15 cellular contexts compared by ENCODE assay signal in the genomic region with DNA sequence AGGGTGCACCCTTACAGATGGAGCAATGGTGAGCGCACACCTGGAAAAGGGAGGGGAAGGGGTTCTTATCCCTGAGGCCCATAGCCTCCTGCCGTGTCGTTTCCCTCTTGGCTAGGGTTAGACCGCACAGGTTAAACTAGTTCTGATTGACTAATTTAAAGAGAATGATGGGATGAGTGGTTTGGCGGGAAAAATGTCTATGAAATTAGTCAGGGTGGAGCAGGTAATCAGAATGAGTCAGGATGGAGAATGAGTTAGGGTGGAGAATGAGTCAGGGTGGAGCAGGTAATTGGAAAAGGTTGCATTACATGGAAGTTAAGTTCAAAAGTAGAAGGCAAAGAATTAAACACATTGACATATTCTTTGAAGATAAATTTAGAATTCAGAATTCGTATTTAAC.
A peak's percentile ranks its signal among the peaks of the same experiment; 100 is the strongest.
DNase-seq lines count a peak whose midpoint lies in the region; TF ChIP-seq lines count a peak whose summit lies in the region.
"Had no signal": no experiment of that assay in that cellular context is flagged by ENCODE, and none has a peak within 500 bp of the region (broad histone marks: within the 10 kb centered on the region; RNA-seq: fewer than 3 reads in every experiment).

No MANE protein-coding gene starts in this region.

- TF ChIP-seq CTCF in smooth muscle cell (IDR thresholded peaks at IDR 0.05; ENCODE audit: borderline replicate concordance, insufficient read depth, poor library complexity, severe bottlenecking), result no peak

- H3K27ac ChIP-seq in epithelial cell of prostate (peak overlapping the region; percentile 46), smooth muscle cell (ENCODE audit: low read depth) (no peak overlapping the region)
- H3K27ac ChIP-seq: BLaER1 treated with 17β-estradiol and CSF1 and Interleukin-3, amounts not matched to agents 10 nM and 100 nM; GM23248 had no signal

- no peaks in the 10 kb centered on the region for H3K4me1 ChIP-seq in smooth muscle cell (ENCODE audit: low read depth)
- H3K4me1 ChIP-seq: BLaER1 treated with 17β-estradiol and CSF1 and Interleukin-3, amounts not matched to agents 10 nM and 100 nM had no signal

- POLR2A ChIA-PET in activated CD4-positive, alpha-beta memory T cell treated with anti-CD3 and anti-CD28 coated beads, Interleukin-2, amount 10 ng/mL, durations not matched to agents 7 days and 5 days (lab: Charles Lee), result no interaction called here

- H3F3A ChIP-seq in smooth muscle cell (ENCODE audit: low read depth), result no peaks in the 10 kb centered on the region

- H3K9me3 Mint-ChIP-seq in activated CD4-positive, alpha-beta T cell treated with anti-CD3 and anti-CD28 coated beads, Interleukin-2, amount 10 ng/mL, durations not matched to agents 24 days and 14 days, result peaks cover 4% of the 10 kb centered on the region
- no peaks in the 10 kb centered on the region for H3K9me3 Mint-ChIP-seq in activated CD4-positive, alpha-beta memory T cell treated with anti-CD3 and anti-CD28 coated beads, Interleukin-2, amount 10 ng/mL, durations not matched to agents 7 days and 5 days
- H3K9me3 Mint-ChIP-seq: CD4-positive, CD25-positive, alpha-beta regulatory T cell had no signal

- H3K36me3 Mint-ChIP-seq in activated CD4-positive, alpha-beta T cell treated with anti-CD3 and anti-CD28 coated beads, Interleukin-2, amount 10 ng/mL, durations not matched to agents 24 days and 14 days (ENCODE audit: low read depth), result no peaks in the 10 kb centered on the region
- H3K36me3 Mint-ChIP-seq in activated CD4-positive, alpha-beta memory T cell treated with anti-CD3 and anti-CD28 coated beads, Interleukin-2, amount 10 ng/mL, durations not matched to agents 7 days and 5 days (ENCODE audit: low read depth), result peaks cover 4% of the 10 kb centered on the region
- H3K36me3 Mint-ChIP-seq: CD4-positive, CD25-positive, alpha-beta regulatory T cell had no signal

- H3K79me2 ChIP-seq in smooth muscle cell (ENCODE audit: low read depth), result no peaks in the 10 kb centered on the region

- no peak overlapping the region for H3K4me3 ChIP-seq in smooth muscle cell
- H3K4me3 ChIP-seq: BLaER1 treated with 17β-estradiol and CSF1 and Interleukin-3, amounts not matched to agents 10 nM and 100 nM; GM12878; GM23248 had no signal

- no peak overlapping the region for H3K9ac ChIP-seq in smooth muscle cell (ENCODE audit: low read depth)
- H3K9ac ChIP-seq: BLaER1 treated with 17β-estradiol and CSF1 and Interleukin-3, amounts not matched to agents 10 nM and 100 nM; GM23248 had no signal

- no peak overlapping the region for H3K4me2 ChIP-seq in smooth muscle cell
- H3K4me2 ChIP-seq: BLaER1 treated with 17β-estradiol and CSF1 and Interleukin-3, amounts not matched to agents 10 nM and 100 nM had no signal

- intact Hi-C loops in activated CD4-positive, alpha-beta T cell treated with anti-CD3 and anti-CD28 coated beads, Interleukin-2, amount 10 ng/mL, durations not matched to agents 24 days and 14 days (cut with micrococcal nuclease), result no loop called here

- peak overlapping the region; percentile 46 for H3K27ac Mint-ChIP-seq in activated CD4-positive, alpha-beta T cell treated with anti-CD3 and anti-CD28 coated beads, Interleukin-2, amount 10 ng/mL, durations not matched to agents 24 days and 14 days
- peak overlapping the region; percentile 64 for H3K27ac Mint-ChIP-seq in activated CD4-positive, alpha-beta memory T cell treated with anti-CD3 and anti-CD28 coated beads, Interleukin-2, amount 10 ng/mL, durations not matched to agents 7 days and 5 days
- H3K27ac Mint-ChIP-seq: CD4-positive, CD25-positive, alpha-beta regulatory T cell had no signal

- H2AFZ ChIP-seq in smooth muscle cell (ENCODE audit: low read depth), result no peak overlapping the region
- H2AFZ ChIP-seq: GM23248 had no signal

- no peaks in the 10 kb centered on the region for H3K27me3 Mint-ChIP-seq in activated CD4-positive, alpha-beta T cell treated with anti-CD3 and anti-CD28 coated beads, Interleukin-2, amount 10 ng/mL, durations not matched to agents 24 days and 14 days
- no peaks in the 10 kb centered on the region for H3K27me3 Mint-ChIP-seq in activated CD4-positive, alpha-beta memory T cell treated with anti-CD3 and anti-CD28 coated beads, Interleukin-2, amount 10 ng/mL, durations not matched to agents 7 days and 5 days
- H3K27me3 Mint-ChIP-seq: CD4-positive, CD25-positive, alpha-beta regulatory T cell had no signal

- no peak for DNase-seq in activated CD4-positive, alpha-beta T cell treated with anti-CD3 and anti-CD28 coated beads, Interleukin-2, amount 10 ng/mL, durations not matched to agents 24 days and 14 days
- DNase-seq in activated CD4-positive, alpha-beta T cell treated with anti-CD3 and anti-CD28 coated beads, Interleukin-2, amount 50 U/mL, for 1 hour, result no peak
- no peak for DNase-seq in activated CD4-positive, alpha-beta memory T cell treated with anti-CD3 and anti-CD28 coated beads, Interleukin-2, amount 10 ng/mL, durations not matched to agents 7 days and 5 days
- peak; percentile 31 for DNase-seq in epithelial cell of prostate (ENCODE audit: low read depth, low spot score)
- DNase-seq in DMS79 treated with DMSO at 0.1 percent for 48 hours (lab: John Stamatoyannopoulos, UW), result no peak
- DNase-seq in A172 (ENCODE audit: low spot score), result no peak
- no peak for DNase-seq in smooth muscle cell (lab: John Stamatoyannopoulos, UW; ENCODE audit: unreplicated experiment)
- DNase-seq: 8988T; ACHN; Calu3; CD4-positive, CD25-positive, alpha-beta regulatory T cell; DMS 273 treated with DMSO at 0.1 percent for 48 hours; GM23248 had no signal

- no peaks in the 10 kb centered on the region for H4K20me1 ChIP-seq in smooth muscle cell (ENCODE audit: low read depth)
- H4K20me1 ChIP-seq: BLaER1 treated with 17β-estradiol and CSF1 and Interleukin-3, amounts not matched to agents 10 nM and 100 nM had no signal

- no peak overlapping the region for H3K4me3 Mint-ChIP-seq in activated CD4-positive, alpha-beta T cell treated with anti-CD3 and anti-CD28 coated beads, Interleukin-2, amount 10 ng/mL, durations not matched to agents 24 days and 14 days
- no peak overlapping the region for H3K4me3 Mint-ChIP-seq in activated CD4-positive, alpha-beta memory T cell treated with anti-CD3 and anti-CD28 coated beads, Interleukin-2, amount 10 ng/mL, durations not matched to agents 7 days and 5 days
- H3K4me3 Mint-ChIP-seq: CD4-positive, CD25-positive, alpha-beta regulatory T cell had no signal

- CTCF ChIA-PET in activated CD4-positive, alpha-beta memory T cell treated with anti-CD3 and anti-CD28 coated beads, Interleukin-2, amount 10 ng/mL, durations not matched to agents 7 days and 5 days (lab: Charles Lee), result no interaction called here

- no CpG with 5 or more reads among the region's 6 CpGs for WGBS in smooth muscle cell (ENCODE audit: low lambda C conversion rate)

- peaks cover 25% of the 10 kb centered on the region for H3K4me1 Mint-ChIP-seq in activated CD4-positive, alpha-beta T cell treated with anti-CD3 and anti-CD28 coated beads, Interleukin-2, amount 10 ng/mL, durations not matched to agents 24 days and 14 days
- H3K4me1 Mint-ChIP-seq in activated CD4-positive, alpha-beta memory T cell treated with anti-CD3 and anti-CD28 coated beads, Interleukin-2, amount 10 ng/mL, durations not matched to agents 7 days and 5 days, result peaks cover 69% of the 10 kb centered on the region
- H3K4me1 Mint-ChIP-seq: CD4-positive, CD25-positive, alpha-beta regulatory T cell had no signal

- no peaks in the 10 kb centered on the region for H3K9me3 ChIP-seq in smooth muscle cell (replicated peaks; ENCODE audit: low read depth)
- H3K9me3 ChIP-seq: BLaER1 treated with 17β-estradiol and CSF1 and Interleukin-3, amounts not matched to agents 10 nM and 100 nM had no signal

- no peaks in the 10 kb centered on the region for H3K36me3 ChIP-seq in smooth muscle cell (ENCODE audit: low read depth)
- H3K36me3 ChIP-seq: BLaER1 treated with 17β-estradiol and CSF1 and Interleukin-3, amounts not matched to agents 10 nM and 100 nM had no signal

- H3K27me3 ChIP-seq in smooth muscle cell (ENCODE audit: low read depth), result no peaks in the 10 kb centered on the region
- H3K27me3 ChIP-seq: BLaER1 treated with 17β-estradiol and CSF1 and Interleukin-3, amounts not matched to agents 10 nM and 100 nM had no signal
